In the genomic region with DNA sequence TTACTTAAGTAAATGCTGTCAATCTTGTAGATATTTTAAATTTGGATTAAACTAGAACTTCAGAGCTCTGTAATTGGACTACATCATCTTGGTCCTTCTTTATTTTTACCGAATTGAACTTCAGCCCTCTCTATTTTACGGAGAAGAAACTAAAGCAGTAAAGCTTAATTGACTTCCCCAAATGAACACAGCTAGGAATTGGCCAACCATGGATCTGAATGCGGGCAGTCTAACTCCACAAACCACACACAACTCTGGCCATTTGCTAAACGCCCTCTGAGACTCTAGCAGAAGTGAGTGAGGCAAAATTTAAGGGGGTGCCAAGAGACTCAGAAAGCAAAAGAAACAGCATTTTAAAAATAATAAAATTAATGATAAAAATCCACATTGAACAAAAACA, we compare ENCODE assay signal across 21 cellular contexts.
"Had no signal": no experiment of that assay in that cellular context is flagged by ENCODE, and none has a peak within 500 bp of the region (broad histone marks: within the 10 kb centered on the region; RNA-seq: fewer than 3 reads in every experiment).

No MANE protein-coding gene starts in this region.

- DNase-seq: activated CD4-positive, alpha-beta T cell treated with anti-CD3 and anti-CD28 coated beads for 4 hours; activated CD4-positive, alpha-beta T cell treated with anti-CD3 and anti-CD28 coated beads, Interleukin-2, amount 50 U/mL, for 4 hours; activated naive CD4-positive, alpha-beta T cell; activated T-cell treated with anti-CD3 and anti-CD28 coated beads for 4 hours; activated T-cell treated with anti-CD3 and anti-CD28 coated beads, Interleukin-2, amount 50 U/mL, for 72 hours; central memory CD4-positive, alpha-beta T cell; foreskin keratinocyte; heart left ventricle; hypothalamus; immature natural killer cell; kidney; left colon; mammary epithelial cell; naive B cell; nephron progenitor cell; ovary; right lobe of liver; stimulated activated CD4-positive, alpha-beta T cell treated with anti-CD3 and anti-CD28 coated beads, Interleukin-12 subunit alpha, Interleukin-12 subunit beta, amount 100 ng/mL, for 4 hours; stimulated activated CD4-positive, alpha-beta T cell treated with anti-CD3 and anti-CD28 coated beads, Interleukin-4, amount 100 ng/mL, for 1 hour had no signal

- ATAC-seq: activated naive CD4-positive, alpha-beta T cell treated with anti-CD3 and anti-CD28 coated beads, Interleukin-2, amount 50 U/mL, for 72 hours; activated T-cell treated with anti-CD3 and anti-CD28 coated beads, Interleukin-2, amount 50 U/mL, for 72 hours; heart left ventricle; left colon; right lobe of liver; stimulated activated effector memory CD8-positive, alpha-beta T cell treated with anti-CD3 and anti-CD28 coated beads, Interleukin-12 subunit alpha, Interleukin-12 subunit beta, amount 100 ng/mL, for 72 hours had no signal
